32 cellular contexts compared by ENCODE assay signal in the genomic region with DNA sequence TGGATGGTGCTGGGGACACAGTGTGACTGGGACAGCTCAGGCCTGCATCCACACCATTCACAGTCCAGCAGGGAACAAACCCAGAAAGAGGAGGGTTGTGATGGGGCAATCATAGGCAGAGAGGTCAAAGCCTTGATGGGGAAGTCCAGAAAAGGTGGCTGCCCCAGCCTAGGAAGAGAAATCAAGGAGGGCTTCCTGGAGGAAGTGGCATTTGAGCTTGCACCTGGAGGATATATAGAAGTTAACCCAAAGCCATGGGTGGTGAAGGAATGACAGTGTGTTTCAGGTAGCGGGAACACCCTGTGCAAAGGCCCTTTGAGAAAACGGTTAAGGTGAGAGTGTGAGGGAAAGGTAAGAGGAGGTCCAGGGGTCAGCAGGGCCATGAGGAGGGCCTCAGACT. TPM values are rescaled to one million over a fixed set of nuclear protein-coding genes. Genes with fewer than 3 reads are reported as not detected.
DNase-seq lines count a peak whose midpoint lies in the region; ATAC-seq, FAIRE-seq and TF ChIP-seq lines count a peak whose summit lies in the region.
"Had no signal": no experiment of that assay in that cellular context is flagged by ENCODE, and none has a peak within 500 bp of the region (broad histone marks: within the 10 kb centered on the region; RNA-seq: fewer than 3 reads in every experiment).

No MANE protein-coding gene starts in this region.

- TF ChIP-seq RAD21 in HepG2 (CRISPR knock-in tag; IDR thresholded peaks at IDR 0.05) = no peak

- peak overlapping the region; percentile 58 for H3K27ac ChIP-seq in RWPE1
- H3K27ac ChIP-seq in HepG2 (ENCODE audit: extremely low read length, insufficient read depth, low read length) = no peak overlapping the region
- peak overlapping the region; percentile 77 for H3K27ac ChIP-seq in psoas muscle
- H3K27ac ChIP-seq: 22Rv1, ascending aorta, prostate gland had no signal

- no peaks in the 10 kb centered on the region for H3K9me3 ChIP-seq in HepG2 (ENCODE audit: low read length)
- H3K9me3 ChIP-seq in psoas muscle = no peaks in the 10 kb centered on the region
- H3K9me3 ChIP-seq: ascending aorta, heart right ventricle, prostate gland had no signal

- no peaks in the 10 kb centered on the region for H3K79me2 ChIP-seq in HepG2 (ENCODE audit: insufficient read depth, low read length)

- FAIRE-seq in HepG2 (lab: Jason Lieb, UNC) = no peak
- FAIRE-seq in urothelium cell line (lab: Jason Lieb, UNC) = no peak
- FAIRE-seq: TTC549 had no signal

- H3K27me3 ChIP-seq in HepG2 (ENCODE audit: control insufficient read depth in 1 of 2, insufficient read depth in 2 of 2, low read length in 2 of 2) = peaks cover 0 to 22% of the 10 kb centered on the region in 2 experiments; a peak in 3 of 5 replicates
- H3K27me3 ChIP-seq in psoas muscle (ENCODE audit: insufficient read depth in 3 of 3, low read length in 2 of 3) = no peaks in the 10 kb centered on the region
- H3K27me3 ChIP-seq: ascending aorta, heart right ventricle had no signal

- DNase-seq in T-helper 1 cell (no peak), RWPE1 (ENCODE audit: low spot score) (no peak), HepG2 (ENCODE audit: low spot score) (no peak), psoas muscle (no peak), urothelium cell line (ENCODE audit: low spot score) (no peak)
- no peak for DNase-seq in activated naive CD4-positive, alpha-beta T cell treated with anti-CD3 and anti-CD28 coated beads for 36 hours
- DNase-seq in effector CD4-positive, alpha-beta T cell = no peak
- DNase-seq: activated naive CD4-positive, alpha-beta T cell treated with anti-CD3 and anti-CD28 coated beads, Interleukin-2, amount 10 ng/mL, durations not matched to agents 7 days and 5 days; activated T-cell treated with anti-CD3 and anti-CD28 coated beads, Interleukin-2, amount 50 U/mL, for 48 hours; DMS53; GDM1; GOT3; heart right ventricle; KG1; MM.1S; naive thymus-derived CD4-positive, alpha-beta T cell; NCI-H1417; NCI-H2081 treated with DMSO at 0.1 percent for 48 hours; NCI-H446; PC-3; SIG-M5; SW 1271; trophoblast cell had no signal

- no peak overlapping the region for H3K9ac ChIP-seq in HepG2 (ENCODE audit: insufficient read depth, low read depth, low read length)

- peaks cover 53% of the 10 kb centered on the region for H3K4me1 ChIP-seq in HepG2 (ENCODE audit: insufficient read depth, low read length)
- H3K4me1 ChIP-seq in psoas muscle = peaks cover 20% of the 10 kb centered on the region
- H3K4me1 ChIP-seq: prostate gland had no signal

- intact Hi-C loops in HepG2 (cut with micrococcal nuclease; ENCODE audit: unreplicated experiment) = no loop called here
- intact Hi-C loops in psoas muscle (cut with DNase I) = no loop called here
- intact Hi-C loops in activated naive CD4-positive, alpha-beta T cell treated with anti-CD3 and anti-CD28 coated beads for 36 hours (cut with micrococcal nuclease) = no loop called here

- H3K27me3 Mint-ChIP-seq in T-helper 1 cell treated with Interleukin-12 subunit alpha and Interleukin-12 subunit beta and Interleukin-4 antibody, amounts not matched to agents 30 μg/mL and 1 μg/mL, for 36 hours (ENCODE audit: low read depth) = peaks cover 2% of the 10 kb centered on the region
- H3K27me3 Mint-ChIP-seq in activated naive CD4-positive, alpha-beta T cell treated with anti-CD3 and anti-CD28 coated beads for 36 hours (ENCODE audit: low read depth) = no peaks in the 10 kb centered on the region

- H3K27ac Mint-ChIP-seq in T-helper 1 cell treated with Interleukin-12 subunit alpha and Interleukin-12 subunit beta and Interleukin-4 antibody, amounts not matched to agents 30 μg/mL and 1 μg/mL, for 36 hours = peak overlapping the region; percentile 20
- H3K27ac Mint-ChIP-seq in activated naive CD4-positive, alpha-beta T cell treated with anti-CD3 and anti-CD28 coated beads for 36 hours = no peak overlapping the region
- H3K27ac Mint-ChIP-seq: activated naive CD4-positive, alpha-beta T cell treated with anti-CD3 and anti-CD28 coated beads, Interleukin-2, amount 10 ng/mL, durations not matched to agents 7 days and 5 days; mesothelial cell of epicardium had no signal

- 19% methylated on average over 2 of the region's 2 CpGs for WGBS in HepG2 (ENCODE audit: low lambda C conversion rate)
- 97 to 98% (median 97%) methylated on average over 2 of the region's 2 CpGs for WGBS in psoas muscle, 3 donors

- no peaks in the 10 kb centered on the region for H3K36me3 ChIP-seq in HepG2 (replicated peaks in 1 of 2; ENCODE audit: control insufficient read depth in 1 of 2, insufficient read depth in 2 of 2, low read length in 2 of 2)
- no peaks in the 10 kb centered on the region for H3K36me3 ChIP-seq in psoas muscle (ENCODE audit: insufficient read depth in 1 of 2, low read depth in 1 of 2)
- H3K36me3 ChIP-seq: ascending aorta, heart right ventricle, prostate gland had no signal

- CTCF ChIA-PET in RWPE1 (lab: Yijun Ruan, JAX) = interaction anchor here (0.6 kb wide), 1 partner anchor 16 kb away, joined by 4 read pairs; no protein-coding TSS in a partner anchor
- CTCF ChIA-PET in HepG2 (lab: Yijun Ruan, JAX; ENCODE audit: low intra/inter-chr PET ratio, low total read pairs) = no interaction called here
- CTCF ChIA-PET in activated naive CD4-positive, alpha-beta T cell treated with anti-CD3 and anti-CD28 coated beads for 36 hours (lab: Charles Lee) = interaction anchor here (1.2 kb wide), 1 partner anchor 219 kb away, joined by 4 read pairs; no protein-coding TSS in a partner anchor

- no peaks in the 10 kb centered on the region for H4K20me1 ChIP-seq in HepG2 (ENCODE audit: insufficient read depth, low read length)

- no peak overlapping the region; the same call in 1 of the 2 replicates for H3K4me2 ChIP-seq in HepG2 (ENCODE audit: low read depth, low read length)

- no TSS peak for BruUV-seq in HepG2 (replicated peaks; lab: Mats Ljungman, UMichigan)

- no peak overlapping the region for H3K4me3 Mint-ChIP-seq in T-helper 1 cell treated with Interleukin-12 subunit alpha and Interleukin-12 subunit beta and Interleukin-4 antibody, amounts not matched to agents 30 μg/mL and 1 μg/mL, for 36 hours
- no peak overlapping the region for H3K4me3 Mint-ChIP-seq in activated naive CD4-positive, alpha-beta T cell treated with anti-CD3 and anti-CD28 coated beads for 36 hours
- H3K4me3 Mint-ChIP-seq: activated naive CD4-positive, alpha-beta T cell treated with anti-CD3 and anti-CD28 coated beads, Interleukin-2, amount 10 ng/mL, durations not matched to agents 7 days and 5 days; mesothelial cell of epicardium had no signal

- TF ChIP-seq CTCF in RWPE1 (conservative IDR thresholded peaks at IDR 0.05; ENCODE audit: low read depth) = no peak
- TF ChIP-seq CTCF in HepG2 (CRISPR knock-in tag; IDR thresholded peaks at IDR 0.05) = no peak
- TF ChIP-seq CTCF in psoas muscle (IDR thresholded peaks at IDR 0.05) = no peak

- H2AFZ ChIP-seq in HepG2 (ENCODE audit: low read length) = no peak overlapping the region

- in situ Hi-C loops in HepG2 (cut with HindIII; ENCODE audit: extremely low pct_ligation_motif_present, low pct_unique_long_range_greater_than_20kb) = no loop called here

- H3K4me3 ChIP-seq in HepG2 (replicated peaks in 1 of 3; ENCODE audit: insufficient read depth in 1 of 3, low read depth in 2 of 3, low read length in 3 of 3) (no peak overlapping the region), psoas muscle (no peak overlapping the region)
- H3K4me3 ChIP-seq: ascending aorta, heart right ventricle, prostate gland, skin epidermis had no signal

- TF ChIP-seq EP300 in HepG2 (IDR thresholded peaks at IDR 0.05; ENCODE audit: low read depth in 2 of 2, low read length in 2 of 2) = no peak
- no peak for TF ChIP-seq EP300 in HepG2 (CRISPR knock-in tag; IDR thresholded peaks at IDR 0.05; ENCODE audit: borderline replicate concordance)

- H3K4me1 Mint-ChIP-seq in T-helper 1 cell treated with Interleukin-12 subunit alpha and Interleukin-12 subunit beta and Interleukin-4 antibody, amounts not matched to agents 30 μg/mL and 1 μg/mL, for 36 hours (ENCODE audit: low read depth) = peaks cover 33% of the 10 kb centered on the region
- peaks cover 10% of the 10 kb centered on the region for H3K4me1 Mint-ChIP-seq in activated naive CD4-positive, alpha-beta T cell treated with anti-CD3 and anti-CD28 coated beads for 36 hours (ENCODE audit: low read depth)

- ATAC-seq in HepG2 (no peak), psoas muscle (no peak)
- ATAC-seq: heart right ventricle; naive thymus-derived CD4-positive, alpha-beta T cell; PC-3 had no signal

- no peak for TF ChIP-seq POLR2A in HepG2 (IDR thresholded peaks at IDR 0.05; ENCODE audit: insufficient read depth in 1 of 2, low read depth in 2 of 2, low read length in 2 of 2)

- POLR2A ChIA-PET in RWPE1 (lab: Yijun Ruan, JAX; ENCODE audit: low non-redundant PET) = no interaction called here
- POLR2A ChIA-PET in HepG2 (lab: Yijun Ruan, JAX) = interaction anchor here (1.2 to 2.0 kb wide), 3 partner anchors 10 to 19 kb away, joined by 3 to 20 read pairs (median 4); a partner anchor contains a TSS

- no peaks in the 10 kb centered on the region for H3K36me3 Mint-ChIP-seq in T-helper 1 cell treated with Interleukin-12 subunit alpha and Interleukin-12 subunit beta and Interleukin-4 antibody, amounts not matched to agents 30 μg/mL and 1 μg/mL, for 36 hours (ENCODE audit: low read depth)
- H3K36me3 Mint-ChIP-seq in activated naive CD4-positive, alpha-beta T cell treated with anti-CD3 and anti-CD28 coated beads for 36 hours (ENCODE audit: low read depth) = no peaks in the 10 kb centered on the region
- H3K36me3 Mint-ChIP-seq: mesothelial cell of epicardium; naive thymus-derived CD4-positive, alpha-beta T cell had no signal

- no peaks in the 10 kb centered on the region for H3K9me3 Mint-ChIP-seq in T-helper 1 cell treated with Interleukin-12 subunit alpha and Interleukin-12 subunit beta and Interleukin-4 antibody, amounts not matched to agents 30 μg/mL and 1 μg/mL, for 36 hours
- H3K9me3 Mint-ChIP-seq in activated naive CD4-positive, alpha-beta T cell treated with anti-CD3 and anti-CD28 coated beads for 36 hours = no peaks in the 10 kb centered on the region
- H3K9me3 Mint-ChIP-seq: activated naive CD4-positive, alpha-beta T cell treated with anti-CD3 and anti-CD28 coated beads, Interleukin-2, amount 10 ng/mL, durations not matched to agents 7 days and 5 days; mesothelial cell of epicardium had no signal

RNA-seq across cellular contexts. Expression of a gene that starts 2.6 kb away (rescaled TPM):
- total RNA-seq in HepG2 (2016; rRNA removed; fragmentation: Illumina TruSeq; extraction: Trizol) = 0.46 and 0.66 TPM in 2 replicates
- total RNA-seq in HepG2 (2016; cell fraction: cytosol; rRNA removed; fragmentation: Illumina TruSeq; extraction: Trizol; ENCODE audit: low read depth) = not detected in 2 replicates
- 0.39 and 0.78 TPM in 2 replicates for total RNA-seq in HepG2 (2016; cell fraction: insoluble cytoplasmic fraction; rRNA removed; fragmentation: Illumina TruSeq; extraction: Trizol)
- 0.03 and 0.12 TPM in 2 replicates for total RNA-seq in HepG2 (2016; cell fraction: membrane; rRNA removed; fragmentation: Illumina TruSeq; extraction: Trizol)
- 0.38 and 0.40 TPM in 2 replicates for total RNA-seq in HepG2 (2016; cell fraction: nucleus; rRNA removed; fragmentation: Illumina TruSeq; extraction: Trizol)
- polyA plus RNA-seq in HepG2 (2011; rRNA removed) = 0.66 and 0.99 TPM in 2 replicates
- 0.79 and 0.94 TPM in 2 replicates for polyA plus RNA-seq in HepG2 (2011; cell fraction: cytosol; rRNA removed)
- polyA plus RNA-seq in HepG2 (2011; cell fraction: nucleus; rRNA removed) = 0.76 and 0.99 TPM in 2 replicates
- 0.85 and 1.1 TPM in 2 replicates for polyA plus RNA-seq in HepG2 (2012)
- not detected in 2 replicates for polyA plus RNA-seq in HepG2 (2016; cell fraction: cytosol; fragmentation: Illumina TruSeq; extraction: Trizol; ENCODE audit: low read depth)
- polyA plus RNA-seq in HepG2 (2016; cell fraction: insoluble cytoplasmic fraction; fragmentation: Illumina TruSeq; extraction: Trizol; ENCODE audit: low read depth) = 0.25 and 0.53 TPM in 2 replicates
- 0.03 and 0.06 TPM in 2 replicates for polyA plus RNA-seq in HepG2 (2016; cell fraction: membrane; fragmentation: Illumina TruSeq; extraction: Trizol; ENCODE audit: low read depth)
- polyA plus RNA-seq in HepG2 (2016; cell fraction: nucleus; fragmentation: Illumina TruSeq; extraction: Trizol; ENCODE audit: insufficient read depth, low read depth) = 1.1 TPM in 2 replicates
- 0.51 and 1.1 TPM in 2 replicates for polyA minus RNA-seq in HepG2 (2011; rRNA and poly(A)+ RNA removed; ENCODE audit: low replicate concordance)
- 0.53 and 0.89 TPM in 2 replicates for polyA minus RNA-seq in HepG2 (2011; cell fraction: cytosol; rRNA and poly(A)+ RNA removed)
- 0.52 and 0.62 TPM in 2 replicates for polyA minus RNA-seq in HepG2 (2011; cell fraction: nucleus; rRNA and poly(A)+ RNA removed)
- 1 to 10 TPM; 1.4 to 3.3 (median 2.8) TPM for total RNA-seq in psoas muscle
- polyA plus RNA-seq in psoas muscle = 1 to 10 TPM; 1.9 to 2.1 (median 2.1) TPM
- total RNA-seq in activated naive CD4-positive, alpha-beta T cell treated with anti-CD3 and anti-CD28 coated beads for 36 hours = 1 to 10 TPM; 1.5 TPM

RNA-seq across cellular contexts. Expression of a gene that starts 10.0 kb away (rescaled TPM):
- total RNA-seq in HepG2 (2016; rRNA removed; fragmentation: Illumina TruSeq; extraction: Trizol) (4.3 and 4.7 TPM in 2 replicates), psoas muscle (10 to 100 TPM; 10.5 to 24.0 (median 20.2) TPM)
- 1.8 and 2.1 TPM in 2 replicates for total RNA-seq in HepG2 (2016; cell fraction: cytosol; rRNA removed; fragmentation: Illumina TruSeq; extraction: Trizol; ENCODE audit: low read depth)
- total RNA-seq in HepG2 (2016; cell fraction: insoluble cytoplasmic fraction; rRNA removed; fragmentation: Illumina TruSeq; extraction: Trizol) = 3.9 and 5.6 TPM in 2 replicates
- 3.0 and 3.6 TPM in 2 replicates for total RNA-seq in HepG2 (2016; cell fraction: membrane; rRNA removed; fragmentation: Illumina TruSeq; extraction: Trizol)
- 1.7 and 1.9 TPM in 2 replicates for total RNA-seq in HepG2 (2016; cell fraction: nucleus; rRNA removed; fragmentation: Illumina TruSeq; extraction: Trizol)
- polyA plus RNA-seq in HepG2 (2011; rRNA removed) (4.5 and 5.0 TPM in 2 replicates), psoas muscle (10 to 100 TPM; 10.7 to 88.7 (median 17.3) TPM)
- 5.0 and 7.0 TPM in 2 replicates for polyA plus RNA-seq in HepG2 (2011; cell fraction: cytosol; rRNA removed)
- polyA plus RNA-seq in HepG2 (2011; cell fraction: nucleus; rRNA removed) = 4.0 and 4.5 TPM in 2 replicates
- 1.4 and 1.9 TPM in 2 replicates for polyA plus RNA-seq in HepG2 (2012)
- 0.94 and 1.1 TPM in 2 replicates for polyA plus RNA-seq in HepG2 (2016; cell fraction: cytosol; fragmentation: Illumina TruSeq; extraction: Trizol; ENCODE audit: low read depth)
- 3.6 and 4.1 TPM in 2 replicates for polyA plus RNA-seq in HepG2 (2016; cell fraction: insoluble cytoplasmic fraction; fragmentation: Illumina TruSeq; extraction: Trizol; ENCODE audit: low read depth)
- 1.5 and 1.7 TPM in 2 replicates for polyA plus RNA-seq in HepG2 (2016; cell fraction: membrane; fragmentation: Illumina TruSeq; extraction: Trizol; ENCODE audit: low read depth)
- 2.5 and 2.7 TPM in 2 replicates for polyA plus RNA-seq in HepG2 (2016; cell fraction: nucleus; fragmentation: Illumina TruSeq; extraction: Trizol; ENCODE audit: insufficient read depth, low read depth)
- polyA minus RNA-seq in HepG2 (2011; rRNA and poly(A)+ RNA removed; ENCODE audit: low replicate concordance) = 2.7 and 5.6 TPM in 2 replicates
- 1.1 and 1.2 TPM in 2 replicates for polyA minus RNA-seq in HepG2 (2011; cell fraction: cytosol; rRNA and poly(A)+ RNA removed)
- 1.7 and 2.0 TPM in 2 replicates for polyA minus RNA-seq in HepG2 (2011; cell fraction: nucleus; rRNA and poly(A)+ RNA removed)
- total RNA-seq in activated naive CD4-positive, alpha-beta T cell treated with anti-CD3 and anti-CD28 coated beads for 36 hours = 1 to 10 TPM; 8.8 to 9.2 TPM

RNA-seq across cellular contexts. Expression of a gene that starts 25.8 kb away (rescaled TPM):
- total RNA-seq in HepG2 (2016; rRNA removed; fragmentation: Illumina TruSeq; extraction: Trizol) (not detected in 2 replicates), psoas muscle (under 1 TPM in 2 of 4 donors, not detected in 2; 0.08 to 0.11 TPM)
- total RNA-seq in HepG2 (2016; cell fraction: cytosol; rRNA removed; fragmentation: Illumina TruSeq; extraction: Trizol; ENCODE audit: low read depth) = not detected in 2 replicates
- not detected in 2 replicates for total RNA-seq in HepG2 (2016; cell fraction: insoluble cytoplasmic fraction; rRNA removed; fragmentation: Illumina TruSeq; extraction: Trizol)
- not detected in 2 replicates for total RNA-seq in HepG2 (2016; cell fraction: membrane; rRNA removed; fragmentation: Illumina TruSeq; extraction: Trizol)
- total RNA-seq in HepG2 (2016; cell fraction: nucleus; rRNA removed; fragmentation: Illumina TruSeq; extraction: Trizol) = not detected in 2 replicates
- polyA plus RNA-seq in HepG2 (2011; rRNA removed) (0.03 TPM in 1 of 2 replicates, not detected in the other), psoas muscle (under 1 TPM in 1 of 3 donors, not detected in 2; 0.03 TPM)
- polyA plus RNA-seq in HepG2 (2011; cell fraction: cytosol; rRNA removed) = 0.03 TPM in 1 of 2 replicates, not detected in the other
- polyA plus RNA-seq in HepG2 (2011; cell fraction: nucleus; rRNA removed) = not detected in 2 replicates
- not detected in 2 replicates for polyA plus RNA-seq in HepG2 (2012)
- not detected in 2 replicates for polyA plus RNA-seq in HepG2 (2016; cell fraction: cytosol; fragmentation: Illumina TruSeq; extraction: Trizol; ENCODE audit: low read depth)
- not detected in 2 replicates for polyA plus RNA-seq in HepG2 (2016; cell fraction: insoluble cytoplasmic fraction; fragmentation: Illumina TruSeq; extraction: Trizol; ENCODE audit: low read depth)
- polyA plus RNA-seq in HepG2 (2016; cell fraction: membrane; fragmentation: Illumina TruSeq; extraction: Trizol; ENCODE audit: low read depth) = not detected in 2 replicates
- not detected in 2 replicates for polyA plus RNA-seq in HepG2 (2016; cell fraction: nucleus; fragmentation: Illumina TruSeq; extraction: Trizol; ENCODE audit: insufficient read depth, low read depth)
- 0.07 TPM in 1 of 2 replicates, not detected in the other for polyA minus RNA-seq in HepG2 (2011; rRNA and poly(A)+ RNA removed; ENCODE audit: low replicate concordance)
- polyA minus RNA-seq in HepG2 (2011; cell fraction: cytosol; rRNA and poly(A)+ RNA removed) = not detected in 2 replicates
- not detected in 2 replicates for polyA minus RNA-seq in HepG2 (2011; cell fraction: nucleus; rRNA and poly(A)+ RNA removed)
- not detected for total RNA-seq in activated naive CD4-positive, alpha-beta T cell treated with anti-CD3 and anti-CD28 coated beads for 36 hours
- total RNA-seq: ascending aorta, epithelial cell of proximal tubule, HT-29, PC-3 had no signal
- polyA plus RNA-seq: naive thymus-derived CD4-positive, alpha-beta T cell had no signal

RNA-seq across cellular contexts. Expression of a gene that starts 28.3 kb away (rescaled TPM):
- total RNA-seq in HepG2 (2016; rRNA removed; fragmentation: Illumina TruSeq; extraction: Trizol) (16.9 and 17.8 TPM in 2 replicates), psoas muscle (10 to 100 TPM; 16.0 to 29.0 (median 26.0) TPM)
- 14.6 and 17.8 TPM in 2 replicates for total RNA-seq in HepG2 (2016; cell fraction: cytosol; rRNA removed; fragmentation: Illumina TruSeq; extraction: Trizol; ENCODE audit: low read depth)
- total RNA-seq in HepG2 (2016; cell fraction: insoluble cytoplasmic fraction; rRNA removed; fragmentation: Illumina TruSeq; extraction: Trizol) = 14.8 and 17.5 TPM in 2 replicates
- total RNA-seq in HepG2 (2016; cell fraction: membrane; rRNA removed; fragmentation: Illumina TruSeq; extraction: Trizol) = 22.0 and 25.4 TPM in 2 replicates
- total RNA-seq in HepG2 (2016; cell fraction: nucleus; rRNA removed; fragmentation: Illumina TruSeq; extraction: Trizol) = 6.8 and 9.0 TPM in 2 replicates
- polyA plus RNA-seq in HepG2 (2011; rRNA removed) (9.5 and 9.6 TPM in 2 replicates), psoas muscle (10 to 100 TPM; 12.7 to 30.0 (median 13.8) TPM)
- polyA plus RNA-seq in HepG2 (2011; cell fraction: cytosol; rRNA removed) = 6.9 and 7.9 TPM in 2 replicates
- polyA plus RNA-seq in HepG2 (2011; cell fraction: nucleus; rRNA removed) = 5.9 and 6.5 TPM in 2 replicates
- 6.5 and 7.5 TPM in 2 replicates for polyA plus RNA-seq in HepG2 (2012)
- 3.8 and 4.4 TPM in 2 replicates for polyA plus RNA-seq in HepG2 (2016; cell fraction: cytosol; fragmentation: Illumina TruSeq; extraction: Trizol; ENCODE audit: low read depth)
- 10.8 and 15.2 TPM in 2 replicates for polyA plus RNA-seq in HepG2 (2016; cell fraction: insoluble cytoplasmic fraction; fragmentation: Illumina TruSeq; extraction: Trizol; ENCODE audit: low read depth)
- 7.3 and 9.1 TPM in 2 replicates for polyA plus RNA-seq in HepG2 (2016; cell fraction: membrane; fragmentation: Illumina TruSeq; extraction: Trizol; ENCODE audit: low read depth)
- 13.4 and 16.1 TPM in 2 replicates for polyA plus RNA-seq in HepG2 (2016; cell fraction: nucleus; fragmentation: Illumina TruSeq; extraction: Trizol; ENCODE audit: insufficient read depth, low read depth)
- 19.2 and 19.5 TPM in 2 replicates for polyA minus RNA-seq in HepG2 (2011; rRNA and poly(A)+ RNA removed; ENCODE audit: low replicate concordance)
- 10.9 and 15.7 TPM in 2 replicates for polyA minus RNA-seq in HepG2 (2011; cell fraction: cytosol; rRNA and poly(A)+ RNA removed)
- 5.1 and 5.8 TPM in 2 replicates for polyA minus RNA-seq in HepG2 (2011; cell fraction: nucleus; rRNA and poly(A)+ RNA removed)
- 1 to 10 TPM; 3.8 to 7.3 TPM for total RNA-seq in activated naive CD4-positive, alpha-beta T cell treated with anti-CD3 and anti-CD28 coated beads for 36 hours

RNA-seq across cellular contexts. Expression of a gene that starts 49.7 kb away (rescaled TPM):
- total RNA-seq in HepG2 (2016; rRNA removed; fragmentation: Illumina TruSeq; extraction: Trizol) = 25.9 and 32.7 TPM in 2 replicates
- 8.2 and 10.9 TPM in 2 replicates for total RNA-seq in HepG2 (2016; cell fraction: cytosol; rRNA removed; fragmentation: Illumina TruSeq; extraction: Trizol; ENCODE audit: low read depth)
- 28.3 and 39.1 TPM in 2 replicates for total RNA-seq in HepG2 (2016; cell fraction: insoluble cytoplasmic fraction; rRNA removed; fragmentation: Illumina TruSeq; extraction: Trizol)
- 7.6 and 7.9 TPM in 2 replicates for total RNA-seq in HepG2 (2016; cell fraction: membrane; rRNA removed; fragmentation: Illumina TruSeq; extraction: Trizol)
- 9.9 and 11.1 TPM in 2 replicates for total RNA-seq in HepG2 (2016; cell fraction: nucleus; rRNA removed; fragmentation: Illumina TruSeq; extraction: Trizol)
- 51.4 and 75.9 TPM in 2 replicates for polyA plus RNA-seq in HepG2 (2011; rRNA removed)
- polyA plus RNA-seq in HepG2 (2011; cell fraction: cytosol; rRNA removed) = 66.0 and 107 TPM in 2 replicates
- 44.9 and 46.6 TPM in 2 replicates for polyA plus RNA-seq in HepG2 (2011; cell fraction: nucleus; rRNA removed)
- 39.5 and 39.8 TPM in 2 replicates for polyA plus RNA-seq in HepG2 (2012)
- 10.5 and 11.4 TPM in 2 replicates for polyA plus RNA-seq in HepG2 (2016; cell fraction: cytosol; fragmentation: Illumina TruSeq; extraction: Trizol; ENCODE audit: low read depth)
- 31.5 and 40.3 TPM in 2 replicates for polyA plus RNA-seq in HepG2 (2016; cell fraction: insoluble cytoplasmic fraction; fragmentation: Illumina TruSeq; extraction: Trizol; ENCODE audit: low read depth)
- 6.6 and 8.8 TPM in 2 replicates for polyA plus RNA-seq in HepG2 (2016; cell fraction: membrane; fragmentation: Illumina TruSeq; extraction: Trizol; ENCODE audit: low read depth)
- polyA plus RNA-seq in HepG2 (2016; cell fraction: nucleus; fragmentation: Illumina TruSeq; extraction: Trizol; ENCODE audit: insufficient read depth, low read depth) = 18.0 and 18.8 TPM in 2 replicates
- 42.8 and 149 TPM in 2 replicates for polyA minus RNA-seq in HepG2 (2011; rRNA and poly(A)+ RNA removed; ENCODE audit: low replicate concordance)
- 28.8 and 32.2 TPM in 2 replicates for polyA minus RNA-seq in HepG2 (2011; cell fraction: cytosol; rRNA and poly(A)+ RNA removed)
- 6.0 and 10.4 TPM in 2 replicates for polyA minus RNA-seq in HepG2 (2011; cell fraction: nucleus; rRNA and poly(A)+ RNA removed)
- total RNA-seq in psoas muscle = 100 to 1,000 TPM in 2 of 4 donors, 10 to 100 TPM in 2; 74.1 to 189 (median 114) TPM
- 100 to 1,000 TPM; 167 to 204 (median 172) TPM for polyA plus RNA-seq in psoas muscle
- total RNA-seq in activated naive CD4-positive, alpha-beta T cell treated with anti-CD3 and anti-CD28 coated beads for 36 hours = 10 to 100 TPM; 29.4 to 30.2 TPM
